1 cellular context compared by ENCODE assay signal in genomic region chr7:38731195-38731594, GRCh38.
TF ChIP-seq lines count a peak whose summit lies in the region.

No MANE protein-coding gene starts in this region.

TF ChIP-seq in SK-N-SH treated with all-trans-retinoic acid at 6 μM for 48 hours, 23 proteins besides CTCF, POLR2A, EP300 and RAD21 (continued from another document):
- TF ChIP-seq TSHZ2 (CRISPR knock-in tag; IDR thresholded peaks at IDR 0.05) (no peak), OSR1 (CRISPR knock-in tag; IDR thresholded peaks at IDR 0.05) (no peak), ZNF565 (CRISPR knock-in tag; conservative IDR thresholded peaks at IDR 0.05; ENCODE audit: low read depth) (no peak), GLIS3 (CRISPR knock-in tag; IDR thresholded peaks at IDR 0.05) (no peak), PATZ1 (CRISPR knock-in tag; IDR thresholded peaks at IDR 0.05; ENCODE audit: borderline replicate concordance) (no peak), CSDC2 (CRISPR knock-in tag; IDR thresholded peaks at IDR 0.05) (no peak), ZNF8 (CRISPR knock-in tag; IDR thresholded peaks at IDR 0.05) (no peak)
- TF ChIP-seq, protein P1, sequence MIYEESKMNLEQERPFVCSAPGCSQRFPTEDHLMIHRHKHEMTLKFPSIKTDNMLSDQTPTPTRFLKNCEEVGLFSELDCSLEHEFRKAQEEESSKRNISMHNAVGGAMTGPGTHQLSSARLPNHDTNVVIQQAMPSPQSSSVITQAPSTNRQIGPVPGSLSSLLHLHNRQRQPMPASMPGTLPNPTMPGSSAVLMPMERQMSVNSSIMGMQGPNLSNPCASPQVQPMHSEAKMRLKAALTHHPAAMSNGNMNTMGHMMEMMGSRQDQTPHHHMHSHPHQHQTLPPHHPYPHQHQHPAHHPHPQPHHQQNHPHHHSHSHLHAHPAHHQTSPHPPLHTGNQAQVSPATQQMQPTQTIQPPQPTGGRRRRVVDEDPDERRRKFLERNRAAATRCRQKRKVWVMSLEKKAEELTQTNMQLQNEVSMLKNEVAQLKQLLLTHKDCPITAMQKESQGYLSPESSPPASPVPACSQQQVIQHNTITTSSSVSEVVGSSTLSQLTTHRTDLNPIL (CRISPR knock-in tag; IDR thresholded peaks at IDR 0.05; ENCODE audit: low read depth): no peak
